13 cellular contexts compared by ENCODE assay signal in genomic region chr12:121404734-121405133, GRCh38. TPM values are rescaled to one million over a fixed set of nuclear protein-coding genes. Genes with fewer than 3 reads are reported as not detected.
DNase-seq lines count a peak whose midpoint lies in the region; ATAC-seq and TF ChIP-seq lines count a peak whose summit lies in the region.
"Had no signal": no experiment of that assay in that cellular context is flagged by ENCODE, and none has a peak within 500 bp of the region (broad histone marks: within the 10 kb centered on the region; RNA-seq: fewer than 3 reads in every experiment).

No MANE protein-coding gene starts in this region.

- peak; percentile 77 for DNase-seq in DMS153 (lab: John Stamatoyannopoulos, UW)
- DNase-seq in NCI-H1417 treated with DMSO at 0.1 percent for 48 hours (lab: John Stamatoyannopoulos, UW): peak; percentile 90
- DNase-seq in NCI-H82 (lab: John Stamatoyannopoulos, UW): peak; percentile 71
- peak; percentile 12 for DNase-seq in fibroblast of the aortic adventitia (ENCODE audit: low read depth)
- no peak for DNase-seq in stimulated activated CD4-positive, alpha-beta T cell treated with anti-CD3 and anti-CD28 coated beads, Interleukin-4, amount 100 ng/mL, for 1 hour
- no peak for DNase-seq in immature natural killer cell
- DNase-seq in stimulated activated naive CD8-positive, alpha-beta T cell treated with anti-CD3 and anti-CD28 coated beads, Interleukin-15, Interleukin-2, amounts not matched to agents 100 U/mL and 50 U/mL, for 24 hours: no peak
- DNase-seq in coronary artery (ENCODE audit: low spot score): no peak
- DNase-seq: Kasumi-1 had no signal

- H3K4me3 ChIP-seq in fibroblast of the aortic adventitia (ENCODE audit: low read depth, low read length) (no peak overlapping the region), coronary artery (no peak overlapping the region)

- H3K27me3 Mint-ChIP-seq in immature natural killer cell (ENCODE audit: low read depth in 3 of 3): peaks cover 0 to 6% (median 4%) of the 10 kb centered on the region in 3 donors

- peaks cover 27 to 73% of the 10 kb centered on the region in 2 donors for H3K4me1 Mint-ChIP-seq in immature natural killer cell

- no peak for ATAC-seq in stimulated activated naive CD8-positive, alpha-beta T cell treated with anti-CD3 and anti-CD28 coated beads, Interleukin-15, Interleukin-2, amounts not matched to agents 100 U/mL and 50 U/mL, for 24 hours
- ATAC-seq: activated CD4-positive, CD25-positive, alpha-beta regulatory T cell treated with anti-CD3 and anti-CD28 coated beads, Interleukin-2, amount 50 U/mL, for 24 hours; left colon; Right ventricle myocardium inferior had no signal

- TF ChIP-seq CTCF in fibroblast of the aortic adventitia (IDR thresholded peaks at IDR 0.05; ENCODE audit: insufficient read depth, low read length) (no peak), coronary artery (IDR thresholded peaks at IDR 0.05) (no peak)

- H3K27ac ChIP-seq in coronary artery: no peak overlapping the region

- no peaks in the 10 kb centered on the region for H3K9me3 Mint-ChIP-seq in immature natural killer cell
- H3K9me3 Mint-ChIP-seq: activated T-helper 2 cell treated with anti-CD3 and anti-CD28 coated beads, Interferon-gamma antibody, Interleukin-2, Interleukin-4, amounts not matched to agents 10 μg/mL and 5 μg/mL and 100 μg/mL, durations not matched to agents 14 hours and 24 hours and 36 hours had no signal

- H3K4me3 Mint-ChIP-seq in immature natural killer cell: no peak overlapping the region

- H3K27ac Mint-ChIP-seq in immature natural killer cell: no peak overlapping the region
- H3K27ac Mint-ChIP-seq: activated T-helper 2 cell treated with anti-CD3 and anti-CD28 coated beads, Interferon-gamma antibody, Interleukin-2, Interleukin-4, amounts not matched to agents 10 μg/mL and 5 μg/mL and 100 μg/mL, durations not matched to agents 14 hours and 24 hours and 36 hours had no signal

- H3K36me3 Mint-ChIP-seq in immature natural killer cell: peaks cover 3 to 21% (median 9%) of the 10 kb centered on the region in 3 donors

RNA-seq across cellular contexts. Expression of gene RNF34, which starts 4.8 kb away (rescaled TPM):
- total RNA-seq in fibroblast of the aortic adventitia (ENCODE audit: low replicate concordance): 36.9 and 55.1 TPM in 2 replicates
- polyA plus RNA-seq in immature natural killer cell: 10 to 100 TPM; 31.8 to 73.9 (median 57.9) TPM

RNA-seq across cellular contexts. Expression of gene ANAPC5, which starts 52.5 kb away (rescaled TPM):
- 148 and 209 TPM in 2 replicates for total RNA-seq in fibroblast of the aortic adventitia (ENCODE audit: low replicate concordance)
- polyA plus RNA-seq in immature natural killer cell: 100 to 1,000 TPM; 150 to 248 (median 157) TPM

Comparison
In these comparisons a context has a peak if more than half of its experiments do, and no peak if none do; other contexts are left out.
1. DNase-seq: peak in DMS153 (single experiment), NCI-H1417 treated with DMSO at 0.1 percent for 48 hours (single experiment), NCI-H82 (single experiment) and fibroblast of the aortic adventitia (single experiment); none in stimulated activated CD4-positive, alpha-beta T cell treated with anti-CD3 and anti-CD28 coated beads, Interleukin-4, amount 100 ng/mL, for 1 hour (single experiment), immature natural killer cell (0 of 3), stimulated activated naive CD8-positive, alpha-beta T cell treated with anti-CD3 and anti-CD28 coated beads, Interleukin-15, Interleukin-2, amounts not matched to agents 100 U/mL and 50 U/mL, for 24 hours (single experiment) and coronary artery (single experiment).